1 cellular context compared by ENCODE assay signal in the genomic region with DNA sequence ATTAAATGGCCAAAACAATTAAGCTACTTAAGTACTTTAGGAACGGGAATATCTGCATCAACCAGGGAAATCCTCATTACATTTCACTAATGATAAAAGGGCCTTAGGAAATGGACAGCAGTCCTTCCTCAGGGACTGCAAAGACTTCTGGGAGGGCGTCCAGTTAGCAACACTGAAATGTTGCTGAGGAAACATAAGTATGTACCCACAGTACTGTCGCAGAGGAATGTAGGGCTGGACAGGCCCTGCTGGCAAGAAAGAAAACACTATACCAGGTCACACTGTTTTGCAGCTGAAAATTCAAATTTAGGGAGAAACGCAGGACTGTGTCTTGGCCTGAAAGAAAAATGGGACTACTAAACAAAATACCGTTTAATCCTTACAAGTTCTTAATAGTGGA.
TF ChIP-seq lines count a peak whose summit lies in the region.

No MANE protein-coding gene starts in this region.

TF ChIP-seq in endothelial cell of umbilical vein, 7 proteins besides CTCF, POLR2A, EP300 and RAD21 (continued from another document):
- TF ChIP-seq JUN (IDR thresholded peaks at IDR 0.05; ENCODE audit: borderline replicate concordance, insufficient read depth, insufficient read length, low read depth) (no peak), MAX (IDR thresholded peaks at IDR 0.05; ENCODE audit: insufficient read depth, insufficient read length) (no peak), POLR2AphosphoS5 (IDR thresholded peaks at IDR 0.05; ENCODE audit: insufficient read depth, low read depth, low read length) (no peak), MYC (IDR thresholded peaks at IDR 0.05; ENCODE audit: low read depth, low read length) (no peak)
